Comparison of ENCODE assay signal across 26 cellular contexts in genomic region chr9:72905514-72906480, GRCh38.
"Had no signal": no experiment of that assay in that cellular context is flagged by ENCODE, and none has a peak within 500 bp of the region (broad histone marks: within the 10 kb centered on the region; RNA-seq: fewer than 3 reads in every experiment).

No MANE protein-coding gene starts in this region.

- ATAC-seq: effector memory CD8-positive, alpha-beta T cell; esophagus mucosa; gastroesophageal sphincter; heart left ventricle; left cardiac atrium; left lung; left ventricle myocardium superior; lower lobe of right lung; mucosa of descending colon; naive thymus-derived CD8-positive, alpha-beta T cell had no signal

- H3K36me3 Mint-ChIP-seq: immature natural killer cell; mesothelial cell of epicardium; naive B cell; naive thymus-derived CD8-positive, alpha-beta T cell had no signal

- H3K27me3 Mint-ChIP-seq: dendritic cell treated with granulocyte-macrophage colony-stimulating factor and Interleukin-4, amounts not matched to agents 40 ng/mL and 50 ng/mL, for 4 days; effector memory CD8-positive, alpha-beta T cell; naive B cell had no signal

- H3K27ac Mint-ChIP-seq: effector memory CD8-positive, alpha-beta T cell; endodermal cell; immature natural killer cell; mesothelial cell of epicardium had no signal

- H3K27ac ChIP-seq: colonic mucosa, epithelial cell of prostate, esophagus squamous epithelium, gastroesophageal sphincter, heart left ventricle, hepatocyte, left lung, lower lobe of right lung had no signal

- H3K4me1 ChIP-seq: colonic mucosa, esophagus squamous epithelium, left lung, lower lobe of right lung had no signal

- H3K4me2 ChIP-seq: hepatocyte had no signal

- H3K4me1 Mint-ChIP-seq: endodermal cell; immature natural killer cell; naive B cell; naive thymus-derived CD8-positive, alpha-beta T cell had no signal

- DNase-seq: colonic mucosa; cortex of kidney; effector CD8-positive, alpha-beta T cell; effector memory CD8-positive, alpha-beta T cell; endodermal cell; erythroblast; esophagus squamous epithelium; foreskin fibroblast; heart left ventricle; hypothalamus; immature natural killer cell; left cardiac atrium; left lung; left ventricle myocardium superior; lower lobe of right lung; mesenchymal stem cell; mucosa of descending colon; naive B cell; naive thymus-derived CD8-positive, alpha-beta T cell had no signal

- FAIRE-seq: keratinocyte had no signal

- H3K4me3 ChIP-seq: colonic mucosa, esophagus squamous epithelium, gastroesophageal sphincter, heart left ventricle, hepatocyte, left lung, lower lobe of right lung, mucosa of descending colon had no signal

- H3K4me3 Mint-ChIP-seq: dendritic cell treated with granulocyte-macrophage colony-stimulating factor and Interleukin-4, amounts not matched to agents 40 ng/mL and 50 ng/mL, for 4 days; effector memory CD8-positive, alpha-beta T cell; endodermal cell; immature natural killer cell; mesothelial cell of epicardium; naive B cell; naive thymus-derived CD8-positive, alpha-beta T cell had no signal

- H3K9me3 ChIP-seq: colonic mucosa, esophagus squamous epithelium, gastroesophageal sphincter, heart left ventricle, left lung, lower lobe of right lung, mucosa of descending colon had no signal

- H3K9me3 Mint-ChIP-seq: dendritic cell treated with granulocyte-macrophage colony-stimulating factor and Interleukin-4, amounts not matched to agents 40 ng/mL and 50 ng/mL, for 4 days; effector memory CD8-positive, alpha-beta T cell; endodermal cell; mesothelial cell of epicardium; naive B cell; naive thymus-derived CD8-positive, alpha-beta T cell had no signal

- H3K27me3 ChIP-seq: colonic mucosa, esophagus squamous epithelium, gastroesophageal sphincter, heart left ventricle, hepatocyte, left lung had no signal
